ENCODE assay signal across 15 cellular contexts in genomic region chr5:125486634-125487033, GRCh38.
DNase-seq lines count a peak whose midpoint lies in the region; ATAC-seq and TF ChIP-seq lines count a peak whose summit lies in the region.
"Had no signal": no experiment of that assay in that cellular context is flagged by ENCODE, and none has a peak within 500 bp of the region (broad histone marks: within the 10 kb centered on the region; RNA-seq: fewer than 3 reads in every experiment).

No MANE protein-coding gene starts in this region.

- peaks cover 31% of the 10 kb centered on the region for H3F3A ChIP-seq in SK-N-SH (replicated peaks; ENCODE audit: insufficient read depth)

- peak in 1 of 2 experiments; percentile 77; a peak in 2 of 4 replicates for TF ChIP-seq EP300 in SK-N-SH (IDR thresholded peaks at IDR 0.05; ENCODE audit: borderline replicate concordance in 1 of 2, low read depth in 1 of 2, low read length in 1 of 2)

- peak; percentile 56 for DNase-seq in EL
- DNase-seq in SK-N-SH: no peak
- peak; percentile 81 for DNase-seq in fibroblast of gingiva (ENCODE audit: low read depth)
- DNase-seq in non-pigmented ciliary epithelial cell (ENCODE audit: low read depth): peak; percentile 56
- DNase-seq in CD14-positive monocyte (ENCODE audit: low spot score): no peak
- no peak for DNase-seq in activated CD4-positive, alpha-beta T cell treated with anti-CD3 and anti-CD28 coated beads, Interleukin-2, amount 10 ng/mL, durations not matched to agents 7 days and 5 days
- no peak for DNase-seq in CD4-positive, alpha-beta T cell
- no peak for DNase-seq in activated T-cell treated with anti-CD3 and anti-CD28 coated beads, Interleukin-2, amount 50 U/mL, for 1 hour
- DNase-seq: esophagus squamous epithelium, left ventricle myocardium inferior, NCI-H2029, T-helper 9 cell had no signal

- 54% methylated on average over 2 of the region's 2 CpGs for WGBS in SK-N-SH (ENCODE audit: low lambda C conversion rate)

- CTCF ChIA-PET in SK-N-SH (lab: Yijun Ruan, JAX): interaction anchor here (1.1 to 2.3 kb wide), 3 partner anchors 76 to 851 kb away, joined by 4 to 8 read pairs (median 4); no protein-coding TSS in a partner anchor
- CTCF ChIA-PET in activated CD4-positive, alpha-beta T cell treated with anti-CD3 and anti-CD28 coated beads, Interleukin-2, amount 10 ng/mL, durations not matched to agents 7 days and 5 days (lab: Charles Lee): no interaction called here
- CTCF ChIA-PET in CD4-positive, alpha-beta T cell (lab: Charles Lee): no interaction called here

- H3K36me3 Mint-ChIP-seq in CD14-positive monocyte: no peaks in the 10 kb centered on the region
- H3K36me3 Mint-ChIP-seq in activated CD4-positive, alpha-beta T cell treated with anti-CD3 and anti-CD28 coated beads, Interleukin-2, amount 10 ng/mL, durations not matched to agents 7 days and 5 days (ENCODE audit: low read depth): no peaks in the 10 kb centered on the region
- H3K36me3 Mint-ChIP-seq in CD4-positive, alpha-beta T cell (ENCODE audit: low read depth): no peaks in the 10 kb centered on the region

- no peak for TF ChIP-seq RAD21 in SK-N-SH (IDR thresholded peaks at IDR 0.05; ENCODE audit: low read length)

- TF ChIP-seq CTCF in SK-N-SH (IDR thresholded peaks at IDR 0.05): no peak
- no peak for TF ChIP-seq CTCF in CD14-positive monocyte (IDR thresholded peaks at IDR 0.05)
- TF ChIP-seq CTCF in CD4-positive, alpha-beta T cell (IDR thresholded peaks at IDR 0.05): no peak

- H3K27ac ChIP-seq in SK-N-SH (ENCODE audit: low read depth in 2 of 2, low read length in 1 of 2): peak overlapping the region; percentile 83 to 100
- H3K27ac ChIP-seq in CD4-positive, alpha-beta T cell (ENCODE audit: low read depth, low read length): no peak overlapping the region
- H3K27ac ChIP-seq: C4-2B had no signal

- intact Hi-C loops in CD14-positive monocyte (cut with micrococcal nuclease): no loop called here
- intact Hi-C loops in CD4-positive, alpha-beta T cell (cut with DNase I, micrococcal nuclease): no loop called here

- H2AFZ ChIP-seq in SK-N-SH (ENCODE audit: low read depth): no peak overlapping the region

- no peak for ATAC-seq in CD4-positive, alpha-beta T cell (ENCODE audit: poor library complexity)
- ATAC-seq: K562 had no signal

- H3K27me3 Mint-ChIP-seq in CD14-positive monocyte (ENCODE audit: low read depth in 3 of 3): peaks cover 0 to 2% (median 0%) of the 10 kb centered on the region in 3 donors
- H3K27me3 Mint-ChIP-seq in activated CD4-positive, alpha-beta T cell treated with anti-CD3 and anti-CD28 coated beads, Interleukin-2, amount 10 ng/mL, durations not matched to agents 7 days and 5 days: no peaks in the 10 kb centered on the region
- no peaks in the 10 kb centered on the region for H3K27me3 Mint-ChIP-seq in CD4-positive, alpha-beta T cell

- peaks cover 7% of the 10 kb centered on the region; the same call in 1 of the 2 replicates for H4K20me1 ChIP-seq in SK-N-SH (ENCODE audit: insufficient read depth)

- H3K9me3 ChIP-seq in SK-N-SH: no peaks in the 10 kb centered on the region
- H3K9me3 ChIP-seq in CD4-positive, alpha-beta T cell (ENCODE audit: control insufficient read depth, low read length): no peaks in the 10 kb centered on the region
- H3K9me3 ChIP-seq: esophagus squamous epithelium, left ventricle myocardium inferior, tibial nerve had no signal

- H3K4me1 ChIP-seq in SK-N-SH (ENCODE audit: control insufficient read depth in 1 of 2, insufficient read depth in 2 of 2, low read depth in 1 of 2, low read length in 1 of 2): peaks cover 29 to 49% of the 10 kb centered on the region in 2 experiments; a peak in 3 of 4 replicates

- H3K36me3 ChIP-seq in SK-N-SH (replicated peaks in 1 of 2; ENCODE audit: control insufficient read depth in 1 of 2, insufficient read depth in 2 of 2, low read length in 1 of 2): no peaks in the 10 kb centered on the region
- H3K36me3 ChIP-seq: esophagus squamous epithelium, left ventricle myocardium inferior, tibial nerve had no signal

- peaks cover 0 to 3% (median 0%) of the 10 kb centered on the region in 7 donors for H3K9me3 Mint-ChIP-seq in CD14-positive monocyte
- H3K9me3 Mint-ChIP-seq in activated CD4-positive, alpha-beta T cell treated with anti-CD3 and anti-CD28 coated beads, Interleukin-2, amount 10 ng/mL, durations not matched to agents 7 days and 5 days: peaks cover 11% of the 10 kb centered on the region
- no peaks in the 10 kb centered on the region for H3K9me3 Mint-ChIP-seq in CD4-positive, alpha-beta T cell

- no peaks in the 10 kb centered on the region for H3K27me3 ChIP-seq in SK-N-SH (ENCODE audit: insufficient read depth)
- H3K27me3 ChIP-seq in CD4-positive, alpha-beta T cell (ENCODE audit: control insufficient read depth, insufficient read depth, low read length): no peaks in the 10 kb centered on the region
- H3K27me3 ChIP-seq: esophagus squamous epithelium, tibial nerve had no signal

- no peaks in the 10 kb centered on the region for H3K9me2 ChIP-seq in SK-N-SH

- H3K79me2 ChIP-seq in SK-N-SH (ENCODE audit: insufficient read depth): no peaks in the 10 kb centered on the region

- no peak overlapping the region for H3K4me3 Mint-ChIP-seq in CD14-positive monocyte
- H3K4me3 Mint-ChIP-seq in activated CD4-positive, alpha-beta T cell treated with anti-CD3 and anti-CD28 coated beads, Interleukin-2, amount 10 ng/mL, durations not matched to agents 7 days and 5 days: no peak overlapping the region
- no peak overlapping the region for H3K4me3 Mint-ChIP-seq in CD4-positive, alpha-beta T cell

- no peak overlapping the region for H3K4me3 ChIP-seq in SK-N-SH (ENCODE audit: low read depth in 2 of 2, low read length in 1 of 2)
- H3K4me3 ChIP-seq: esophagus squamous epithelium, K562, left ventricle myocardium inferior, tibial nerve had no signal

- no peak overlapping the region for H3K4me2 ChIP-seq in SK-N-SH

- no peak overlapping the region for H3K9ac ChIP-seq in SK-N-SH

- POLR2A ChIA-PET in SK-N-SH (lab: Yijun Ruan, JAX): interaction anchor here (4.0 kb wide), 1 partner anchor 75 kb away, joined by 64 read pairs; no protein-coding TSS in a partner anchor
- POLR2A ChIA-PET in activated CD4-positive, alpha-beta T cell treated with anti-CD3 and anti-CD28 coated beads, Interleukin-2, amount 10 ng/mL, durations not matched to agents 7 days and 5 days (lab: Charles Lee): no interaction called here
- POLR2A ChIA-PET in CD4-positive, alpha-beta T cell (lab: Charles Lee): no interaction called here

- no peak overlapping the region for H3K27ac Mint-ChIP-seq in CD14-positive monocyte
- H3K27ac Mint-ChIP-seq in activated CD4-positive, alpha-beta T cell treated with anti-CD3 and anti-CD28 coated beads, Interleukin-2, amount 10 ng/mL, durations not matched to agents 7 days and 5 days: no peak overlapping the region
- H3K27ac Mint-ChIP-seq in CD4-positive, alpha-beta T cell: no peak overlapping the region

- H3K4me1 Mint-ChIP-seq in CD14-positive monocyte: peaks cover 7% of the 10 kb centered on the region
- H3K4me1 Mint-ChIP-seq in activated CD4-positive, alpha-beta T cell treated with anti-CD3 and anti-CD28 coated beads, Interleukin-2, amount 10 ng/mL, durations not matched to agents 7 days and 5 days: no peaks in the 10 kb centered on the region
- H3K4me1 Mint-ChIP-seq in CD4-positive, alpha-beta T cell (ENCODE audit: low read depth): no peaks in the 10 kb centered on the region

TF ChIP-seq in SK-N-SH, 30 proteins besides CTCF, POLR2A, EP300 and RAD21 (continues in another document):
- TF ChIP-seq JUND (IDR thresholded peaks at IDR 0.05) (peak; percentile 52), POLR2AphosphoS5 (IDR thresholded peaks at IDR 0.05; ENCODE audit: low read depth, low read length) (peak; percentile 17; the same call in 1 of the 2 replicates), USF2 (IDR thresholded peaks at IDR 0.05; ENCODE audit: borderline replicate concordance, low read depth, low read length) (no peak), ZBTB33 (IDR thresholded peaks at IDR 0.05; ENCODE audit: borderline replicate concordance, low read depth) (no peak), TEAD4 (IDR thresholded peaks at IDR 0.05; ENCODE audit: borderline replicate concordance, insufficient read depth) (peak; percentile 69; the same call in 1 of the 2 replicates), FOSL2 (IDR thresholded peaks at IDR 0.05; ENCODE audit: borderline replicate concordance, low read depth) (peak; percentile 61), FOXM1 (IDR thresholded peaks at IDR 0.05; ENCODE audit: low read depth) (0 out of 2 replicates have a peak, but pooled peaks have one; percentile 51), PBX3 (IDR thresholded peaks at IDR 0.05) (peak; percentile 83), SMC3 (IDR thresholded peaks at IDR 0.05; ENCODE audit: low read depth, low read length) (no peak), TCF12 (IDR thresholded peaks at IDR 0.05) (peak; percentile 86)

Comparison
In these comparisons a context has a peak if more than half of its experiments do, and no peak if none do; other contexts are left out.
1. DNase-seq: peak in EL (single experiment), fibroblast of gingiva (single experiment) and non-pigmented ciliary epithelial cell (single experiment); none in SK-N-SH (single experiment), CD14-positive monocyte (single experiment), activated CD4-positive, alpha-beta T cell treated with anti-CD3 and anti-CD28 coated beads, Interleukin-2, amount 10 ng/mL, durations not matched to agents 7 days and 5 days (single experiment), CD4-positive, alpha-beta T cell (0 of 10) and activated T-cell treated with anti-CD3 and anti-CD28 coated beads, Interleukin-2, amount 50 U/mL, for 1 hour (single experiment).